9 cellular contexts compared by ENCODE assay signal in genomic region chr1:101653482-101653946, GRCh38.
DNase-seq lines count a peak whose midpoint lies in the region; ATAC-seq, FAIRE-seq and TF ChIP-seq lines count a peak whose summit lies in the region.
"Had no signal": no experiment of that assay in that cellular context is flagged by ENCODE, and none has a peak within 500 bp of the region (broad histone marks: within the 10 kb centered on the region; RNA-seq: fewer than 3 reads in every experiment).

No MANE protein-coding gene starts in this region.

- DNase-seq in EH (ENCODE audit: low read depth) (peak; percentile 1), astrocyte (ENCODE audit: low read depth) (no peak), CD1c-positive myeloid dendritic cell (ENCODE audit: extremely low spot score) (no peak), left lobe of liver (ENCODE audit: low spot score) (no peak)
- peak; percentile 5 for DNase-seq in Jurkat, Clone E6-1 (ENCODE audit: low read depth, low spot score)

- WGBS in liver, result 11% methylated on average over 3 of the region's 3 CpGs

- H2AFZ ChIP-seq in astrocyte (ENCODE audit: low read depth, low read length), result no peak overlapping the region

- TF ChIP-seq RAD21 in liver (IDR thresholded peaks at IDR 0.05), result peak; percentile 34 to 50

- H3K9me3 Mint-ChIP-seq in astrocyte (ENCODE audit: unreplicated experiment), result peaks cover 15% of the 10 kb centered on the region
- peaks cover 9% of the 10 kb centered on the region for H3K9me3 Mint-ChIP-seq in stimulated activated memory B cell treated with anti-CD40 and anti-IgM and Interleukin-4, amounts not matched to agents 10 μg/mL and 1 μg/mL and 100 μg/mL, for 72 hours

- no peaks in the 10 kb centered on the region for H3K36me3 Mint-ChIP-seq in astrocyte (ENCODE audit: low read depth, unreplicated experiment)
- no peaks in the 10 kb centered on the region for H3K36me3 Mint-ChIP-seq in stimulated activated memory B cell treated with anti-CD40 and anti-IgM and Interleukin-4, amounts not matched to agents 10 μg/mL and 1 μg/mL and 100 μg/mL, for 72 hours

- no peaks in the 10 kb centered on the region for H3K79me2 ChIP-seq in astrocyte (ENCODE audit: insufficient read depth, low read length)

- no peaks in the 10 kb centered on the region for H3K36me3 ChIP-seq in astrocyte (ENCODE audit: insufficient read depth, low read length)
- H3K36me3 ChIP-seq in liver (ENCODE audit: control insufficient read depth in 4 of 4, insufficient read depth in 3 of 4, low read depth in 1 of 4, low read length in 3 of 4), result no peaks in the 10 kb centered on the region
- H3K36me3 ChIP-seq: thoracic aorta had no signal

- H3K27me3 ChIP-seq in astrocyte (ENCODE audit: insufficient read depth, low read length), result no peaks in the 10 kb centered on the region
- peaks cover 0 to 4% (median 0%) of the 10 kb centered on the region in 4 donors for H3K27me3 ChIP-seq in liver (ENCODE audit: control insufficient read depth in 4 of 4, insufficient read depth in 4 of 4, low read length in 3 of 4)

- H3K9ac ChIP-seq in astrocyte (ENCODE audit: low read length) (no peak overlapping the region), liver (ENCODE audit: low read depth in 1 of 2, low read length in 2 of 2) (no peak overlapping the region)

- H3K4me1 Mint-ChIP-seq in astrocyte (ENCODE audit: low read depth, unreplicated experiment), result no peaks in the 10 kb centered on the region
- H3K4me1 Mint-ChIP-seq in stimulated activated memory B cell treated with anti-CD40 and anti-IgM and Interleukin-4, amounts not matched to agents 10 μg/mL and 1 μg/mL and 100 μg/mL, for 72 hours, result no peaks in the 10 kb centered on the region

- H3K9me3 ChIP-seq in astrocyte (ENCODE audit: insufficient read depth, low read depth, low read length), result no peaks in the 10 kb centered on the region
- no peaks in the 10 kb centered on the region for H3K9me3 ChIP-seq in liver (ENCODE audit: control insufficient read depth in 4 of 4, low read length in 3 of 4)
- H3K9me3 ChIP-seq: thoracic aorta had no signal

- H3K4me3 ChIP-seq in Jurkat, Clone E6-1 (ENCODE audit: low read length), result no peak overlapping the region
- H3K4me3 ChIP-seq in astrocyte (ENCODE audit: insufficient read depth, low read depth, low read length) (no peak overlapping the region), liver (ENCODE audit: low read depth in 1 of 3, low read length in 3 of 3) (no peak overlapping the region)
- H3K4me3 ChIP-seq: thoracic aorta had no signal

- no peak overlapping the region for H3K4me2 ChIP-seq in astrocyte (ENCODE audit: low read length)

- H4K20me1 ChIP-seq in astrocyte (ENCODE audit: insufficient read depth, low read length), result no peaks in the 10 kb centered on the region

- no peaks in the 10 kb centered on the region for H3K27me3 Mint-ChIP-seq in astrocyte (ENCODE audit: low read depth, unreplicated experiment)
- H3K27me3 Mint-ChIP-seq in stimulated activated memory B cell treated with anti-CD40 and anti-IgM and Interleukin-4, amounts not matched to agents 10 μg/mL and 1 μg/mL and 100 μg/mL, for 72 hours, result peaks cover 9% of the 10 kb centered on the region

- H3K4me1 ChIP-seq in astrocyte (ENCODE audit: insufficient read depth, low read length) (no peaks in the 10 kb centered on the region), liver (ENCODE audit: control insufficient read depth in 4 of 4, insufficient read depth in 4 of 4, low read length in 3 of 4) (no peaks in the 10 kb centered on the region)

- no peak overlapping the region for H3K27ac Mint-ChIP-seq in astrocyte (ENCODE audit: unreplicated experiment)
- H3K27ac Mint-ChIP-seq in stimulated activated memory B cell treated with anti-CD40 and anti-IgM and Interleukin-4, amounts not matched to agents 10 μg/mL and 1 μg/mL and 100 μg/mL, for 72 hours, result no peak overlapping the region

- no peak overlapping the region for H3K27ac ChIP-seq in astrocyte (ENCODE audit: low read depth, low read length)
- H3K27ac ChIP-seq in liver (ENCODE audit: low read depth in 1 of 2, low read length in 2 of 2), result no peak overlapping the region
- H3K27ac ChIP-seq: thoracic aorta had no signal

- TF ChIP-seq CTCF in astrocyte (IDR thresholded peaks at IDR 0.05; ENCODE audit: insufficient read depth, low read depth, low read length) (peak; percentile 27), liver (IDR thresholded peaks at IDR 0.05; ENCODE audit: low read depth, low read length, missing input control) (no peak)

- ATAC-seq in left lobe of liver (no peak), GM19467 (IDR thresholded peaks at IDR 0.05; ENCODE audit: unreplicated experiment) (no peak)
- ATAC-seq in stimulated activated memory B cell treated with anti-CD40 and anti-IgM and Interleukin-4, amounts not matched to agents 10 μg/mL and 1 μg/mL and 100 μg/mL, for 72 hours, result no peak

- no peak for FAIRE-seq in astrocyte (lab: Jason Lieb, UNC)

- no peak overlapping the region for H3K4me3 Mint-ChIP-seq in astrocyte (ENCODE audit: unreplicated experiment)
- H3K4me3 Mint-ChIP-seq in stimulated activated memory B cell treated with anti-CD40 and anti-IgM and Interleukin-4, amounts not matched to agents 10 μg/mL and 1 μg/mL and 100 μg/mL, for 72 hours, result no peak overlapping the region

TF ChIP-seq in liver, 16 proteins besides CTCF, POLR2A, EP300 and RAD21:
- no peak for TF ChIP-seq FOXA2 (IDR thresholded peaks at IDR 0.05)
- TF ChIP-seq GABPA (IDR thresholded peaks at IDR 0.05 in 1 of 2, conservative IDR thresholded peaks at IDR 0.05 in 1 of 2), result no peak
- TF ChIP-seq, protein P1, sequence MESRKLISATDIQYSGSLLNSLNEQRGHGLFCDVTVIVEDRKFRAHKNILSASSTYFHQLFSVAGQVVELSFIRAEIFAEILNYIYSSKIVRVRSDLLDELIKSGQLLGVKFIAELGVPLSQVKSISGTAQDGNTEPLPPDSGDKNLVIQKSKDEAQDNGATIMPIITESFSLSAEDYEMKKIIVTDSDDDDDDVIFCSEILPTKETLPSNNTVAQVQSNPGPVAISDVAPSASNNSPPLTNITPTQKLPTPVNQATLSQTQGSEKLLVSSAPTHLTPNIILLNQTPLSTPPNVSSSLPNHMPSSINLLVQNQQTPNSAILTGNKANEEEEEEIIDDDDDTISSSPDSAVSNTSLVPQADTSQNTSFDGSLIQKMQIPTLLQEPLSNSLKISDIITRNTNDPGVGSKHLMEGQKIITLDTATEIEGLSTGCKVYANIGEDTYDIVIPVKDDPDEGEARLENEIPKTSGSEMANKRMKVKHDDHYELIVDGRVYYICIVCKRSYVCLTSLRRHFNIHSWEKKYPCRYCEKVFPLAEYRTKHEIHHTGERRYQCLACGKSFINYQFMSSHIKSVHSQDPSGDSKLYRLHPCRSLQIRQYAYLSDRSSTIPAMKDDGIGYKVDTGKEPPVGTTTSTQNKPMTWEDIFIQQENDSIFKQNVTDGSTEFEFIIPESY (IDR thresholded peaks at IDR 0.05), result no peak
- TF ChIP-seq SP1 (IDR thresholded peaks at IDR 0.05), result no peak

Comparison
In these comparisons a context has a peak if more than half of its experiments do, and no peak if none do; other contexts are left out.
1. DNase-seq: peak in EH (single experiment) and Jurkat, Clone E6-1 (single experiment); none in astrocyte (single experiment), CD1c-positive myeloid dendritic cell (single experiment) and left lobe of liver (single experiment).